1 cellular context compared by ENCODE assay signal in genomic region chr15:74804935-74805334, GRCh38.
TF ChIP-seq lines count a peak whose summit lies in the region.

No MANE protein-coding gene starts in this region.

TF ChIP-seq in GM12891, 5 proteins besides CTCF, POLR2A, EP300 and RAD21:
- TF ChIP-seq POU2F2 (IDR thresholded peaks at IDR 0.05; ENCODE audit: low read depth, low read length) (no peak), PAX5 (IDR thresholded peaks at IDR 0.05; ENCODE audit: insufficient read depth, low read length, severe bottlenecking) (no peak), POLR2AphosphoS5 (IDR thresholded peaks at IDR 0.05; ENCODE audit: low read depth, low read length) (no peak), TAF1 (IDR thresholded peaks at IDR 0.05; ENCODE audit: low read depth, low read length) (no peak), SPI1 (IDR thresholded peaks at IDR 0.05; ENCODE audit: low read depth, low read length) (no peak)
